Comparison of ENCODE assay signal across 9 cellular contexts in the genomic region with DNA sequence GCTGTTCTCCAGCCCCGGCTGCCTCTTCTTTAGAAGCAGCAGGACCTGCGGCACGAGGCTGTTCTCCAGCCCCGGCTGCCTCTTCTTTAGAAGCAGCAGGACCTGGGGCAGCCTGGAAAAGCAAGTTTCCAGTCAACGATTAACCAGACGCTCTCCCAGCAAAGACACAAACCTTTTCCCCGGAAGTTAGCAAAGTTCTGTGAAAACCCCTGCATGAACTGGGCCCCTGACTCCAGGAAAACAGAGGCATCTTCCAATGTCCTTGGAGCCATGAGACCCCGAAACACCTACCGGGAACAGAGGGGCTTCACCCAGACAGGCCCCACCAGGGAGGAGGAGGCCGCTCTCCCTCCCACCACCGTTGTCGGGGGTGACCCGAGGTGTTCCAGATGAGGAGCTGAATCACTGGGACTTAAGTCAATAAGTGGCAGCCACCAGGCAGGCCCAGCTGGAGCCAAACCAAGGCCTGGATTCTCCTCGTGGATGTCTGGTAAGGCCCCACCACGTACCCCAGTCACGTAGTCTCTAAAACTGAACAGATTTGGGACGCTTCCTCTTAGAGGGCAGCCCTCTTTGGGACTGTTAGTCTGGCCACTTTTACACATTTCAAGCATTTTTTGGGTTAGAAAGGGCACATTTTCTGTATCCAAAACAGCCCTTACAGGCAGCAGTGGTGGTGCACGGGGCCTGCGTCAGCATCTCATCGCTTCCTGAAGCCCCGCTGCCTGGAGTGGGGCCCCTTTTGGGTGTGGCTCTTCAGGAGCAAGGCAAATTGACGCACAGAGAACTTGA. TPM values are rescaled to one million over a fixed set of nuclear protein-coding genes. Genes with fewer than 3 reads are reported as not detected.
DNase-seq lines count a peak whose midpoint lies in the region; ATAC-seq and TF ChIP-seq lines count a peak whose summit lies in the region.
"Had no signal": no experiment of that assay in that cellular context is flagged by ENCODE, and none has a peak within 500 bp of the region (broad histone marks: within the 10 kb centered on the region; RNA-seq: fewer than 3 reads in every experiment).

TSS of gene RPH3AL (minus strand) at position 387 of the 792 bp plus-strand sequence. CDS start 25,264 bp downstream, outside the sequence.

- no peaks in the 10 kb centered on the region for H3K27me3 Mint-ChIP-seq in CD4-positive, alpha-beta memory T cell

- H3K27me3 ChIP-seq in gastroesophageal sphincter = no peaks in the 10 kb centered on the region
- no peaks in the 10 kb centered on the region for H3K27me3 ChIP-seq in trophoblast cell (ENCODE audit: insufficient read depth, low read length)
- no peaks in the 10 kb centered on the region for H3K27me3 ChIP-seq in CD4-positive, alpha-beta memory T cell (ENCODE audit: insufficient read depth, low read length)

- no peak within 1 kb of the TSS for H3K4me3 Mint-ChIP-seq in CD4-positive, alpha-beta memory T cell
- H3K4me3 Mint-ChIP-seq: activated B cell treated with CpG ODN at 0.5 μM for 24 hours had no signal

- no peak within 1 kb of the TSS for H3K23ac ChIP-seq in trophoblast cell (ENCODE audit: low read length)

- H4K8ac ChIP-seq in trophoblast cell (ENCODE audit: low read depth, low read length) = peak within 1 kb of the TSS; percentile 67

- peak within 1 kb of the TSS; percentile 70 for H4K91ac ChIP-seq in trophoblast cell (ENCODE audit: low read depth, low read length)

- CTCF ChIA-PET in CD4-positive, alpha-beta memory T cell (lab: Charles Lee; ENCODE audit: partially characterized antibody) = no interaction called here

- H3K36me3 ChIP-seq in ES-I3 (ENCODE audit: insufficient read depth, low read length) = no peaks in the 10 kb centered on the region
- no peaks in the 10 kb centered on the region for H3K36me3 ChIP-seq in gastroesophageal sphincter
- no peaks in the 10 kb centered on the region for H3K36me3 ChIP-seq in trophoblast cell (ENCODE audit: control insufficient read depth in 1 of 2, insufficient read depth in 2 of 2, low read length in 2 of 2)
- no peaks in the 10 kb centered on the region for H3K36me3 ChIP-seq in CD4-positive, alpha-beta memory T cell (ENCODE audit: insufficient read depth, low read length)

- WGBS in gastroesophageal sphincter (ENCODE audit: low coverage in 1 of 2), 2 donors = 65% methylated on average over 5 of the region's 22 CpGs; no CpG with 5 or more reads in 1 of the 2 donors
- no CpG with 5 or more reads among the region's 22 CpGs for WGBS in trophoblast cell (ENCODE audit: extremely low coverage, insufficient coverage, insufficient read length)

- H3K79me2 ChIP-seq in trophoblast cell (ENCODE audit: control insufficient read depth, insufficient read depth, low read length, poor library complexity) = no peaks in the 10 kb centered on the region

- H3K9ac ChIP-seq in ES-I3 (ENCODE audit: low read depth, low read length) (0 out of 2 replicates have a peak within 1 kb of the TSS, but pooled peaks have one; percentile 29), trophoblast cell (ENCODE audit: low read length) (no peak within 1 kb of the TSS)

- intact Hi-C loops in CD4-positive, alpha-beta memory T cell (cut with micrococcal nuclease) = no loop called here

- no peaks in the 10 kb centered on the region for H3K36me3 Mint-ChIP-seq in CD4-positive, alpha-beta memory T cell

- peak within 1 kb of the TSS; percentile 23 for H2BK12ac ChIP-seq in trophoblast cell (ENCODE audit: low read length)

- peak within 1 kb of the TSS; percentile 10 for H3K14ac ChIP-seq in trophoblast cell (ENCODE audit: low read length)

- H3K27ac Mint-ChIP-seq in CD4-positive, alpha-beta memory T cell = no peak within 1 kb of the TSS
- H3K27ac Mint-ChIP-seq: activated B cell treated with CpG ODN at 0.5 μM for 24 hours had no signal

- no peak for TF ChIP-seq EP300 in gastroesophageal sphincter (IDR thresholded peaks at IDR 0.05)

- in situ Hi-C loops in KBM-7 (cut with MboI; ENCODE audit: low pct_unique_long_range_greater_than_20kb, low sequenced_read_pairs) = no loop called here

- H2AK5ac ChIP-seq in trophoblast cell (ENCODE audit: low read length) = no peak within 1 kb of the TSS

- no peak for DNase-seq in trophoblast cell
- no peak for DNase-seq in COLO829 (ENCODE audit: low spot score)
- no peak for DNase-seq in CD4-positive, alpha-beta memory T cell
- DNase-seq in KBM-7 = no peak
- no peak for DNase-seq in NCI-H1105 treated with DMSO at 0.1 percent for 48 hours (lab: John Stamatoyannopoulos, UW)
- DNase-seq: activated B cell treated with CpG ODN at 0.5 μM for 24 hours had no signal

- H4K12ac ChIP-seq in trophoblast cell (ENCODE audit: low read depth, low read length) = no peak within 1 kb of the TSS

- peaks cover 12% of the 10 kb centered on the region for H3K79me1 ChIP-seq in trophoblast cell (ENCODE audit: low read length)

- peak within 1 kb of the TSS; percentile 4 for H2BK5ac ChIP-seq in trophoblast cell (ENCODE audit: low read depth, low read length, poor library complexity)

- H3K27ac ChIP-seq in gastroesophageal sphincter = peak within 1 kb of the TSS in 3 of 4 donors; percentile 74 to 78 (median 77)
- H3K27ac ChIP-seq in trophoblast cell (ENCODE audit: low read depth, low read length) = no peak within 1 kb of the TSS
- H3K27ac ChIP-seq in CD4-positive, alpha-beta memory T cell (ENCODE audit: low read depth, low read length) = no peak within 1 kb of the TSS

- H3K4me1 ChIP-seq in ES-I3 (ENCODE audit: insufficient read depth, low read length) = peaks cover 10% of the 10 kb centered on the region; the same call in 1 of the 2 replicates
- H3K4me1 ChIP-seq in gastroesophageal sphincter = peaks cover 0 to 56% (median 15%) of the 10 kb centered on the region in 3 donors
- H3K4me1 ChIP-seq in trophoblast cell (ENCODE audit: control insufficient read depth in 1 of 2, insufficient read depth in 2 of 2, low read length in 2 of 2) = peaks cover 15 to 20% of the 10 kb centered on the region in 2 experiments
- no peaks in the 10 kb centered on the region for H3K4me1 ChIP-seq in CD4-positive, alpha-beta memory T cell (ENCODE audit: insufficient read depth, low read length)

- peak; percentile 39 for ATAC-seq in gastroesophageal sphincter

- POLR2A ChIA-PET in CD4-positive, alpha-beta memory T cell (lab: Charles Lee; ENCODE audit: partially characterized antibody) = no interaction called here

- H3K4me2 ChIP-seq in trophoblast cell (ENCODE audit: low read length) = peak within 1 kb of the TSS; percentile 35

- H3K4me1 Mint-ChIP-seq in CD4-positive, alpha-beta memory T cell = peaks cover 0 to 5% (median under 1%) of the 10 kb centered on the region in 4 donors
- H3K4me1 Mint-ChIP-seq: activated B cell treated with CpG ODN at 0.5 μM for 24 hours had no signal

- peak within 1 kb of the TSS; percentile 50 for H3K18ac ChIP-seq in trophoblast cell (ENCODE audit: low read length)

- H2AFZ ChIP-seq in trophoblast cell (ENCODE audit: insufficient read depth, low read length, poor library complexity) = peak within 1 kb of the TSS; percentile 32

- no peak within 1 kb of the TSS for H3K4ac ChIP-seq in trophoblast cell (ENCODE audit: low read depth, low read length)

- no peak for TF ChIP-seq POLR2A in gastroesophageal sphincter (IDR thresholded peaks at IDR 0.05)

- H3K4me3 ChIP-seq in gastroesophageal sphincter = peak within 1 kb of the TSS in 1 of 2 donors; percentile 7
- no peak within 1 kb of the TSS for H3K4me3 ChIP-seq in trophoblast cell (ENCODE audit: low read depth, low read length)
- H3K4me3 ChIP-seq in CD4-positive, alpha-beta memory T cell (ENCODE audit: low read length in 2 of 2) = no peak within 1 kb of the TSS

- H2BK120ac ChIP-seq in trophoblast cell (ENCODE audit: insufficient read depth, low read length, poor library complexity) = peak within 1 kb of the TSS; percentile 53

- no peaks in the 10 kb centered on the region for H3K9me3 ChIP-seq in ES-I3 (ENCODE audit: control insufficient read depth, insufficient read depth, low read length)
- H3K9me3 ChIP-seq in gastroesophageal sphincter = no peaks in the 10 kb centered on the region
- H3K9me3 ChIP-seq in trophoblast cell (ENCODE audit: insufficient read depth, low read depth, low read length) = peaks cover 10% of the 10 kb centered on the region
- H3K9me3 ChIP-seq in CD4-positive, alpha-beta memory T cell (ENCODE audit: control insufficient read depth in 1 of 2, low read length in 2 of 2) = no peaks in the 10 kb centered on the region

- no peak for TF ChIP-seq CTCF in gastroesophageal sphincter (IDR thresholded peaks at IDR 0.05)

- peaks cover 0 to 2% (median 0%) of the 10 kb centered on the region in 8 donors for H3K9me3 Mint-ChIP-seq in CD4-positive, alpha-beta memory T cell
- H3K9me3 Mint-ChIP-seq: activated B cell treated with CpG ODN at 0.5 μM for 24 hours had no signal

TF ChIP-seq in PFSK-1, 5 proteins besides CTCF, POLR2A, EP300 and RAD21 (continues in another document):
- no peak for TF ChIP-seq TAF1 (IDR thresholded peaks at IDR 0.05; ENCODE audit: borderline replicate concordance, insufficient read depth, low read length)
- TF ChIP-seq SIN3A (IDR thresholded peaks at IDR 0.05; ENCODE audit: borderline replicate concordance, insufficient read depth, low read length) = 0 out of 2 replicates have a peak, but pooled peaks have one; percentile 39
- TF ChIP-seq FOXP2 (optimal IDR thresholded peaks at IDR 0.05; ENCODE audit: borderline replicate concordance, extremely low read depth, extremely low read length, insufficient read depth) = no peak
- peak; percentile 64; the same call in 1 of the 2 replicates for TF ChIP-seq POLR2AphosphoS5 (IDR thresholded peaks at IDR 0.05; ENCODE audit: low read depth, low read length)

RNA-seq across cellular contexts. Expression of gene RPH3AL, which starts in this region (rescaled TPM):
- polyA plus RNA-seq in PFSK-1 (2012; ENCODE audit: insufficient read length, low read depth) = 51.5 TPM
- 10 to 100 TPM in 3 of 4 donors, 1 to 10 TPM in 1; 8.6 to 21.0 (median 17.4) TPM for total RNA-seq in gastroesophageal sphincter
- polyA plus RNA-seq in trophoblast cell (2013) = 1.7 and 1.8 TPM in 2 replicates
- 1 to 10 TPM; 4.4 to 5.9 TPM for total RNA-seq in CD4-positive, alpha-beta memory T cell
- polyA plus RNA-seq in CD4-positive, alpha-beta memory T cell = 1 to 10 TPM; 1.7 to 3.5 TPM

Comparison
In these comparisons a context has a peak if more than half of its experiments do, and no peak if none do; other contexts are left out.
1. H3K27ac ChIP-seq: peak in gastroesophageal sphincter (3 of 4); none in trophoblast cell (single experiment) and CD4-positive, alpha-beta memory T cell (single experiment).